Comparison of ENCODE assay signal across 28 cellular contexts in genomic region chr15:27668471-27669220, GRCh38.
"Had no signal": no experiment of that assay in that cellular context is flagged by ENCODE, and none has a peak within 500 bp of the region (broad histone marks: within the 10 kb centered on the region; RNA-seq: fewer than 3 reads in every experiment).

No MANE protein-coding gene starts in this region.

- H3K4me1 Mint-ChIP-seq: activated B cell treated with CpG ODN at 0.5 μM for 24 hours; activated T-helper 17 cell treated with anti-CD3 and anti-CD28 coated beads, Interleukin-2, amount 50 U/mL, for 72 hours; central memory CD8-positive, alpha-beta T cell had no signal

- H3K36me3 ChIP-seq: brain microvascular endothelial cell, esophagus squamous epithelium, gastroesophageal sphincter had no signal

- H3K4me3 ChIP-seq: esophagus squamous epithelium, gastroesophageal sphincter had no signal

- H3K36me3 Mint-ChIP-seq: activated naive CD8-positive, alpha-beta T cell had no signal

- H3K27me3 Mint-ChIP-seq: activated B cell treated with CpG ODN at 0.5 μM for 24 hours; activated CD8-positive, alpha-beta T cell treated with anti-CD3 and anti-CD28 coated beads for 36 hours; activated naive CD8-positive, alpha-beta T cell; activated T-helper 17 cell treated with anti-CD3 and anti-CD28 coated beads, Interleukin-2, amount 50 U/mL, for 72 hours; central memory CD8-positive, alpha-beta T cell had no signal

- H3K4me1 ChIP-seq: esophagus squamous epithelium had no signal

- H3K9me3 ChIP-seq: esophagus squamous epithelium, gastroesophageal sphincter had no signal

- DNase-seq: activated B cell treated with CpG ODN at 0.5 μM for 24 hours; activated CD4-positive, alpha-beta T cell treated with anti-CD3 and anti-CD28 coated beads for 48 hours; activated CD4-positive, alpha-beta T cell treated with anti-CD3 and anti-CD28 coated beads, Interleukin-2, amount 50 U/mL, for 1 hour; activated CD4-positive, alpha-beta T cell treated with anti-CD3 and anti-CD28 coated beads, Interleukin-2, amount 50 U/mL, for 48 hours; activated CD8-positive, alpha-beta memory T cell treated with anti-CD3 and anti-CD28 coated beads for 24 hours; activated CD8-positive, alpha-beta T cell treated with anti-CD3 and anti-CD28 coated beads for 36 hours; activated effector memory CD4-positive, alpha-beta T cell treated with Interleukin-2 at 50 U/mL for 16 hours; activated gamma-delta T cell treated with Interleukin-2 at 50 U/mL for 16 hours; activated naive CD4-positive, alpha-beta T cell treated with anti-CD3 and anti-CD28 coated beads, Interleukin-2, amount 50 U/mL, for 16 hours; activated naive CD4-positive, alpha-beta T cell treated with Interleukin-2 at 50 U/mL for 16 hours; activated T-cell treated with anti-CD3 and anti-CD28 coated beads, Interleukin-2, amount 50 U/mL, for 4 hours; amniotic stem cell; anterior cingulate cortex; brain microvascular endothelial cell; cortex of kidney; dermis blood vessel endothelial cell; effector CD4-positive, alpha-beta T cell; erythroblast; esophagus squamous epithelium; foreskin melanocyte; head of caudate nucleus; T-helper 2 cell had no signal

- H3K27ac Mint-ChIP-seq: activated B cell treated with CpG ODN at 0.5 μM for 24 hours; activated CD8-positive, alpha-beta T cell treated with anti-CD3 and anti-CD28 coated beads for 36 hours; activated naive CD8-positive, alpha-beta T cell; activated T-helper 17 cell treated with anti-CD3 and anti-CD28 coated beads, Interleukin-2, amount 50 U/mL, for 72 hours had no signal

- ATAC-seq: activated CD4-positive, CD25-positive, alpha-beta regulatory T cell treated with anti-CD3 and anti-CD28 coated beads, Interleukin-2, amount 50 U/mL, for 24 hours; activated CD8-positive, alpha-beta T cell treated with anti-CD3 and anti-CD28 coated beads for 36 hours; activated T-cell treated with anti-CD3 and anti-CD28 coated beads, Interleukin-2, amount 50 U/mL, for 4 hours; activated T-helper 17 cell treated with anti-CD3 and anti-CD28 coated beads, Interleukin-2, amount 50 U/mL, for 72 hours; gastroesophageal sphincter had no signal

- H3K9me3 Mint-ChIP-seq: activated CD8-positive, alpha-beta T cell treated with anti-CD3 and anti-CD28 coated beads for 36 hours; activated T-cell treated with anti-CD3 and anti-CD28 coated beads, Interleukin-2, amount 50 U/mL, for 4 hours; activated T-helper 17 cell treated with anti-CD3 and anti-CD28 coated beads, Interleukin-2, amount 50 U/mL, for 72 hours had no signal

- H3K27ac ChIP-seq: brain microvascular endothelial cell, esophagus squamous epithelium, gastroesophageal sphincter, VCaP had no signal

- H3K27me3 ChIP-seq: brain microvascular endothelial cell, esophagus squamous epithelium, gastroesophageal sphincter had no signal

- H3K4me3 Mint-ChIP-seq: activated B cell treated with CpG ODN at 0.5 μM for 24 hours; activated CD8-positive, alpha-beta T cell treated with anti-CD3 and anti-CD28 coated beads for 36 hours; activated naive CD8-positive, alpha-beta T cell; activated T-cell treated with anti-CD3 and anti-CD28 coated beads, Interleukin-2, amount 50 U/mL, for 4 hours; activated T-helper 17 cell treated with anti-CD3 and anti-CD28 coated beads, Interleukin-2, amount 50 U/mL, for 72 hours; central memory CD8-positive, alpha-beta T cell had no signal
